1 cellular context compared by ENCODE assay signal in the genomic region with DNA sequence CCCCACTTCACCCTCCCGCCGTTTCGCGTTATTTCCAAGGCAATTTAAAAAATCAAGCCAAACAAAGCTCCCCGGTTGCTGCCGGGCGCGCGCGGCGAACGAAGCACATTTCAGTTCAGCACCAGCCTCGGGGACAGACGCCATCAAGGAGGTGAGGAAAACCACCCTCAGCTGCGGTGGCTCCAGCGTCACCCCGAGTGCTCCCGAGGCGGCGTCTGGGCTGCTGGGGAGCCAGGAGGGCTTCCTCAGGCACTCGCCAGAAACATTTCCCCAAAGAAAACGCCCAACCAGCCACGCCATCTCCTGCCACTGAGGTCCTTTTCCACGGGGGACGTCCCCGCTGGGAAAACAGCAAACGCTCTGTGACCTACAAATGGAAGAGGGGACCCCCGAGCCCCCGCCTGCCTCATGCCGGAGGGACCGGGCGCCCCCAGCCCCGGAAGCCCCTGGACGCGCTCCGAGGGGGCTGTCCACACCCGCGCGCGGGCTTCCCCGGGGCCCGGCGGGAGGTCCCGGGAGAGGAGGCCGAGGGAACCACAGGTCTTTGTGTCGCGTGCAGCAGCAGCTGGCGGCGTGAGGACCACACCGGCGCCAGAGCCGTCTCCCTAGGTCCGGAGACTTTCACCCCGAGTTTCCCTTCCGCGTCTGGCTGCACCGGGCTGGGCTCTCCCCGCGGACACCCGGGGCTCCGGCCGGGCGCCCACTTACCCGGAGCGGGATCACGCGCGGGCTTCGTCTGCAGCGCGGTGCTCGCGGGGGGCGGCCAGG.
TF ChIP-seq lines count a peak whose summit lies in the region.

No MANE protein-coding gene starts in this region.

TF ChIP-seq in neural cell, 6 proteins besides CTCF, POLR2A, EP300 and RAD21 (continued from another document):
- TF ChIP-seq, protein P1, sequence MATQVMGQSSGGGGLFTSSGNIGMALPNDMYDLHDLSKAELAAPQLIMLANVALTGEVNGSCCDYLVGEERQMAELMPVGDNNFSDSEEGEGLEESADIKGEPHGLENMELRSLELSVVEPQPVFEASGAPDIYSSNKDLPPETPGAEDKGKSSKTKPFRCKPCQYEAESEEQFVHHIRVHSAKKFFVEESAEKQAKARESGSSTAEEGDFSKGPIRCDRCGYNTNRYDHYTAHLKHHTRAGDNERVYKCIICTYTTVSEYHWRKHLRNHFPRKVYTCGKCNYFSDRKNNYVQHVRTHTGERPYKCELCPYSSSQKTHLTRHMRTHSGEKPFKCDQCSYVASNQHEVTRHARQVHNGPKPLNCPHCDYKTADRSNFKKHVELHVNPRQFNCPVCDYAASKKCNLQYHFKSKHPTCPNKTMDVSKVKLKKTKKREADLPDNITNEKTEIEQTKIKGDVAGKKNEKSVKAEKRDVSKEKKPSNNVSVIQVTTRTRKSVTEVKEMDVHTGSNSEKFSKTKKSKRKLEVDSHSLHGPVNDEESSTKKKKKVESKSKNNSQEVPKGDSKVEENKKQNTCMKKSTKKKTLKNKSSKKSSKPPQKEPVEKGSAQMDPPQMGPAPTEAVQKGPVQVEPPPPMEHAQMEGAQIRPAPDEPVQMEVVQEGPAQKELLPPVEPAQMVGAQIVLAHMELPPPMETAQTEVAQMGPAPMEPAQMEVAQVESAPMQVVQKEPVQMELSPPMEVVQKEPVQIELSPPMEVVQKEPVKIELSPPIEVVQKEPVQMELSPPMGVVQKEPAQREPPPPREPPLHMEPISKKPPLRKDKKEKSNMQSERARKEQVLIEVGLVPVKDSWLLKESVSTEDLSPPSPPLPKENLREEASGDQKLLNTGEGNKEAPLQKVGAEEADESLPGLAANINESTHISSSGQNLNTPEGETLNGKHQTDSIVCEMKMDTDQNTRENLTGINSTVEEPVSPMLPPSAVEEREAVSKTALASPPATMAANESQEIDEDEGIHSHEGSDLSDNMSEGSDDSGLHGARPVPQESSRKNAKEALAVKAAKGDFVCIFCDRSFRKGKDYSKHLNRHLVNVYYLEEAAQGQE (IDR thresholded peaks at IDR 0.05; ENCODE audit: borderline replicate concordance) = peak; percentile 20
- TF ChIP-seq EZH2 (IDR thresholded peaks at IDR 0.05; ENCODE audit: borderline replicate concordance, insufficient read depth, low read length, poor library complexity, severe bottlenecking) (no peak), MXI1 (conservative IDR thresholded peaks at IDR 0.05; ENCODE audit: poor library complexity, severe bottlenecking) (peak; percentile 73)
